22 cellular contexts compared by ENCODE assay signal in the genomic region with DNA sequence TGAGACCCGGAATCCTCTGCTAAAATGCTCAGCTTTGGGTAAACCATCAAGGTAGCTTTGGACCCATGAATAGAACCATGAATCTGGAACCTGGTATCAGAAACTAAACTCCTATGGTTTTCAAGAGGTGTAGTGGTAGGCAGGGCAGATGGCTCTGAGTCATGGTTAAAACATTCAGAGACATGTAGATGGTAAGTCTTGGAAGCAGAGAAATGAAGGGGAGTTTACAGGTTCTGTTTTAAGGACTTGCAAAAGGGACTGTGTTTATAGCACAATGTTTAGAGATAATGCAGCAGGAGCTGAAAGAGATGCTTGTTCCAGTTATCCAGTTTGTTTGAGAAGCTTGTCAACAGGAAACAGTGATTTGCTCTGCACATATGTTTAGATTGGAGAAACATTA. TPM values are rescaled to one million over a fixed set of nuclear protein-coding genes. Genes with fewer than 3 reads are reported as not detected.
DNase-seq lines count a peak whose midpoint lies in the region; ATAC-seq and TF ChIP-seq lines count a peak whose summit lies in the region.
"Had no signal": no experiment of that assay in that cellular context is flagged by ENCODE, and none has a peak within 500 bp of the region (broad histone marks: within the 10 kb centered on the region; RNA-seq: fewer than 3 reads in every experiment).

No MANE protein-coding gene starts in this region.

- H3K27ac ChIP-seq in SK-N-SH (ENCODE audit: low read depth in 2 of 2, low read length in 1 of 2) (peak overlapping the region in 1 of 2 experiments; percentile 26; a peak in 1 of 4 replicates), trophoblast cell (ENCODE audit: low read depth, low read length) (no peak overlapping the region), upper lobe of right lung (no peak overlapping the region)
- H3K27ac ChIP-seq: gastroesophageal sphincter, spleen, VCaP had no signal

- H3K9me2 ChIP-seq in SK-N-SH, result no peaks in the 10 kb centered on the region

- TF ChIP-seq EP300 in SK-N-SH (IDR thresholded peaks at IDR 0.05; ENCODE audit: borderline replicate concordance in 1 of 2, low read depth in 1 of 2, low read length in 1 of 2), result no peak

- no peak overlapping the region for H2BK120ac ChIP-seq in trophoblast cell (ENCODE audit: insufficient read depth, low read length, poor library complexity)

- H3K14ac ChIP-seq in trophoblast cell (ENCODE audit: low read length), result no peak overlapping the region

- H3K9me3 ChIP-seq in SK-N-SH (no peaks in the 10 kb centered on the region), trophoblast cell (ENCODE audit: insufficient read depth, low read depth, low read length) (no peaks in the 10 kb centered on the region), upper lobe of right lung (no peaks in the 10 kb centered on the region)
- H3K9me3 ChIP-seq: gastroesophageal sphincter had no signal

- no peak overlapping the region for H3K4me3 ChIP-seq in SK-N-SH (ENCODE audit: low read depth in 2 of 2, low read length in 1 of 2)
- H3K4me3 ChIP-seq in fibroblast of pulmonary artery (replicated peaks; ENCODE audit: low read depth, low read length), result no peak overlapping the region
- no peak overlapping the region for H3K4me3 ChIP-seq in trophoblast cell (ENCODE audit: low read depth, low read length)
- H3K4me3 ChIP-seq in upper lobe of right lung, result no peak overlapping the region
- H3K4me3 ChIP-seq: gastroesophageal sphincter, spleen had no signal

- no peak overlapping the region for H3K23ac ChIP-seq in trophoblast cell (ENCODE audit: low read length)

- H4K12ac ChIP-seq in trophoblast cell (ENCODE audit: low read depth, low read length), result no peak overlapping the region

- CTCF ChIA-PET in SK-N-SH (lab: Yijun Ruan, JAX), result no interaction called here

- H2AFZ ChIP-seq in SK-N-SH (ENCODE audit: low read depth), result no peak overlapping the region
- H2AFZ ChIP-seq in trophoblast cell (ENCODE audit: insufficient read depth, low read length, poor library complexity), result no peak overlapping the region

- H3K36me3 ChIP-seq in SK-N-SH (replicated peaks in 1 of 2; ENCODE audit: control insufficient read depth in 1 of 2, insufficient read depth in 2 of 2, low read length in 1 of 2) (no peaks in the 10 kb centered on the region), trophoblast cell (ENCODE audit: control insufficient read depth in 1 of 2, insufficient read depth in 2 of 2, low read length in 2 of 2) (no peaks in the 10 kb centered on the region), upper lobe of right lung (no peaks in the 10 kb centered on the region)
- H3K36me3 ChIP-seq: gastroesophageal sphincter, spleen had no signal

- H4K20me1 ChIP-seq in SK-N-SH (ENCODE audit: insufficient read depth), result no peaks in the 10 kb centered on the region

- peaks cover 17% of the 10 kb centered on the region for H3F3A ChIP-seq in SK-N-SH (replicated peaks; ENCODE audit: insufficient read depth)

- H3K79me2 ChIP-seq in SK-N-SH (ENCODE audit: insufficient read depth), result no peaks in the 10 kb centered on the region
- no peaks in the 10 kb centered on the region for H3K79me2 ChIP-seq in trophoblast cell (ENCODE audit: control insufficient read depth, insufficient read depth, low read length, poor library complexity)

- WGBS in SK-N-SH (ENCODE audit: low lambda C conversion rate), result 0% methylated on average over 1 of the region's 1 CpG
- no CpG with 5 or more reads among the region's 1 CpG for WGBS in trophoblast cell (ENCODE audit: extremely low coverage, insufficient coverage, insufficient read length)

- H2BK12ac ChIP-seq in trophoblast cell (ENCODE audit: low read length), result no peak overlapping the region

- no peak for TF ChIP-seq CTCF in SK-N-SH (IDR thresholded peaks at IDR 0.05)
- TF ChIP-seq CTCF in fibroblast of pulmonary artery (IDR thresholded peaks at IDR 0.05; ENCODE audit: low read length, missing control alignments), result no peak
- TF ChIP-seq CTCF in upper lobe of right lung (IDR thresholded peaks at IDR 0.05), result no peak

- no peak overlapping the region for H4K8ac ChIP-seq in trophoblast cell (ENCODE audit: low read depth, low read length)

- no peak overlapping the region for H3K4ac ChIP-seq in trophoblast cell (ENCODE audit: low read depth, low read length)

- DNase-seq in HCEC 1CT, result peak; percentile 40
- no peak for DNase-seq in SK-N-SH
- DNase-seq in fibroblast of pulmonary artery (ENCODE audit: low read depth), result peak; percentile 51
- peak; percentile 32 to 66 for DNase-seq in trophoblast cell
- DNase-seq in activated CD4-positive, CD25-positive, alpha-beta regulatory T cell (lab: John Stamatoyannopoulos, UW), result no peak
- DNase-seq in NCI-H2081 treated with DMSO at 0.1 percent for 48 hours (lab: John Stamatoyannopoulos, UW), result no peak
- DNase-seq in upper lobe of right lung, result no peak
- DNase-seq: activated CD4-positive, alpha-beta memory T cell treated with anti-CD3 and anti-CD28 coated beads for 36 hours; activated naive CD4-positive, alpha-beta T cell treated with Interleukin-2 at 50 U/mL for 16 hours; CD4-positive, alpha-beta T cell; cortex of kidney; DMS153; left ventricle myocardium superior; NCI-H1105 treated with DMSO at 0.1 percent for 48 hours; NCI-H2107; NCI-H526 treated with DMSO at 0.1 percent for 48 hours; SHP77 treated with DMSO at 0.1 percent for 48 hours; spleen; stimulated activated CD8-positive, alpha-beta memory T cell treated with anti-CD3 and anti-CD28 coated beads, Interleukin-4, amount 100 ng/mL, for 48 hours; T-helper 17 cell had no signal

- no peak overlapping the region for H2BK5ac ChIP-seq in trophoblast cell (ENCODE audit: low read depth, low read length, poor library complexity)

- H2AK5ac ChIP-seq in trophoblast cell (ENCODE audit: low read length), result no peak overlapping the region

- no peak for TF ChIP-seq RAD21 in SK-N-SH (IDR thresholded peaks at IDR 0.05; ENCODE audit: low read length)

- POLR2A ChIA-PET in SK-N-SH (lab: Yijun Ruan, JAX), result no interaction called here

- H3K4me2 ChIP-seq in SK-N-SH (no peak overlapping the region), trophoblast cell (ENCODE audit: low read length) (no peak overlapping the region)

- H3K18ac ChIP-seq in trophoblast cell (ENCODE audit: low read length), result no peak overlapping the region

- no peak for ATAC-seq in upper lobe of right lung
- ATAC-seq: gastroesophageal sphincter, left ventricle myocardium superior, T-helper 17 cell had no signal

- intact Hi-C loops in upper lobe of right lung (cut with DNase I), result no loop called here

- H3K9ac ChIP-seq in SK-N-SH (no peak overlapping the region), trophoblast cell (ENCODE audit: low read length) (no peak overlapping the region)

- no peaks in the 10 kb centered on the region for H3K4me1 ChIP-seq in SK-N-SH (ENCODE audit: control insufficient read depth in 1 of 2, insufficient read depth in 2 of 2, low read depth in 1 of 2, low read length in 1 of 2)
- peaks cover 6 to 10% of the 10 kb centered on the region in 2 experiments for H3K4me1 ChIP-seq in trophoblast cell (ENCODE audit: control insufficient read depth in 1 of 2, insufficient read depth in 2 of 2, low read length in 2 of 2)
- H3K4me1 ChIP-seq in upper lobe of right lung, result no peaks in the 10 kb centered on the region
- H3K4me1 ChIP-seq: gastroesophageal sphincter, spleen had no signal

- H4K91ac ChIP-seq in trophoblast cell (ENCODE audit: low read depth, low read length), result no peak overlapping the region

- no peaks in the 10 kb centered on the region for H3K27me3 ChIP-seq in SK-N-SH (ENCODE audit: insufficient read depth)
- no peaks in the 10 kb centered on the region for H3K27me3 ChIP-seq in trophoblast cell (ENCODE audit: insufficient read depth, low read length)
- H3K27me3 ChIP-seq in upper lobe of right lung, result no peaks in the 10 kb centered on the region
- H3K27me3 ChIP-seq: gastroesophageal sphincter, spleen had no signal

- peaks cover 6% of the 10 kb centered on the region for H3K79me1 ChIP-seq in trophoblast cell (ENCODE audit: low read length)

TF ChIP-seq in SK-N-SH, 30 proteins besides CTCF, POLR2A, EP300 and RAD21 (continues in another document):
- TF ChIP-seq POLR2AphosphoS5 (IDR thresholded peaks at IDR 0.05; ENCODE audit: low read depth, low read length), result no peak
- no peak for TF ChIP-seq MEF2A (IDR thresholded peaks at IDR 0.05; ENCODE audit: borderline replicate concordance, low read depth)
- TF ChIP-seq, protein P1, sequence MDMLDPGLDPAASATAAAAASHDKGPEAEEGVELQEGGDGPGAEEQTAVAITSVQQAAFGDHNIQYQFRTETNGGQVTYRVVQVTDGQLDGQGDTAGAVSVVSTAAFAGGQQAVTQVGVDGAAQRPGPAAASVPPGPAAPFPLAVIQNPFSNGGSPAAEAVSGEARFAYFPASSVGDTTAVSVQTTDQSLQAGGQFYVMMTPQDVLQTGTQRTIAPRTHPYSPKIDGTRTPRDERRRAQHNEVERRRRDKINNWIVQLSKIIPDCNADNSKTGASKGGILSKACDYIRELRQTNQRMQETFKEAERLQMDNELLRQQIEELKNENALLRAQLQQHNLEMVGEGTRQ (IDR thresholded peaks at IDR 0.05; ENCODE audit: borderline replicate concordance, low read depth, low read length), result no peak
- TF ChIP-seq FOSL2 (IDR thresholded peaks at IDR 0.05; ENCODE audit: borderline replicate concordance, low read depth), result peak; percentile 37; the same call in 1 of the 2 replicates
- TF ChIP-seq ELF1 (IDR thresholded peaks at IDR 0.05), result no peak

RNA-seq across cellular contexts. Expression of gene FBN2, which starts 36.0 kb away (rescaled TPM):
- polyA plus RNA-seq in SK-N-SH (2012; rRNA removed), result 2.2 and 5.0 TPM in 2 replicates
- polyA plus RNA-seq in SK-N-SH (2012; cell fraction: cytosol; rRNA removed), result 4.3 and 7.1 TPM in 2 replicates
- 4.5 and 5.6 TPM in 2 replicates for polyA plus RNA-seq in SK-N-SH (2012; cell fraction: nucleus; rRNA removed)
- 18.5 and 19.0 TPM in 2 replicates for polyA plus RNA-seq in trophoblast cell (2013)
- 0.58 TPM for total RNA-seq in upper lobe of right lung
- total RNA-seq: activated CD4-positive, alpha-beta memory T cell treated with anti-CD3 and anti-CD28 coated beads for 36 hours had no signal

Comparison
In these comparisons a context has a peak if more than half of its experiments do, and no peak if none do; other contexts are left out.
1. DNase-seq: peak in HCEC 1CT (single experiment), fibroblast of pulmonary artery (single experiment) and trophoblast cell (2 of 2); none in SK-N-SH (single experiment), activated CD4-positive, CD25-positive, alpha-beta regulatory T cell (0 of 4), NCI-H2081 treated with DMSO at 0.1 percent for 48 hours (single experiment) and upper lobe of right lung (single experiment).